In the genomic region with DNA sequence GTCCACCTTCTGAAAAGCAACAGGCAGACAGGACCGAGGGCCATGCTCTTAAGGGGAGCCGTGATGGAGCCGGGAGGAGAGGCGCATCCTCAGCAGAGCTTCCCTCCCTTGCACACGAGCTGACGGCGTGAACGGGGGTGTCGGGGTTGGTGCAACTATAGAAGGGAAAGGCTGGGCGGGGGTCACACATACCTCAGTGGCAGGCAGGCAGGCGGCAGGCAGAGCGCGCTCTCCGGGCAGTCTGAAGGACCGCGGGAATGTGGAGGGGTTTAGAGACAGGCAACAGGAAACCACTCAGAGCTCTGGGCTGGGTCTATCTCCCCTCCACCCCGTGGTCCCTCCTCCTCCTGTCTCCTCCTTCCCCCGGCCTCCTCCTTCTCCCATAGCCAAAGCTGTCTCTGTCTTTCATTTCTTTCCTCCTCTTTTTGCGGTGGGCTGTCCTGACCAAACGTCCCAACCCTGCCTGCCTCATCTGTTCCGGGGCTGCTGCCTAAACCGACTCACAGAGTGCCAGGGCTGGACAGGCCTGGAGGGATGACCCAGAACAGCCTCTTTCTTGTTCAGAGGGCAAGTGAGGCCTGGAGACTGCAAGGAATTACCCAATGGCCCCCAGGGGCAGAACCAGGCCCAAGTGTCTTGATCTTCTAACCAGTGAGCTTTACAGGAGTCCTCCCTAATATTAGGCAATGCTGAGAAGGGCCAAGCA, we compare ENCODE assay signal across 8 cellular contexts. TPM values are rescaled to one million over a fixed set of nuclear protein-coding genes. Genes with fewer than 3 reads are reported as not detected.
DNase-seq lines count a peak whose midpoint lies in the region; ATAC-seq and TF ChIP-seq lines count a peak whose summit lies in the region.

A gene with protein sequence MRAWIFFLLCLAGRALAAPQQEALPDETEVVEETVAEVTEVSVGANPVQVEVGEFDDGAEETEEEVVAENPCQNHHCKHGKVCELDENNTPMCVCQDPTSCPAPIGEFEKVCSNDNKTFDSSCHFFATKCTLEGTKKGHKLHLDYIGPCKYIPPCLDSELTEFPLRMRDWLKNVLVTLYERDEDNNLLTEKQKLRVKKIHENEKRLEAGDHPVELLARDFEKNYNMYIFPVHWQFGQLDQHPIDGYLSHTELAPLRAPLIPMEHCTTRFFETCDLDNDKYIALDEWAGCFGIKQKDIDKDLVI (minus strand): TSS at position 243 of the 706 bp plus-strand sequence. CDS start 10,727 bp downstream, outside the sequence.

- H3K27ac ChIP-seq in epithelial cell of prostate (peak within 1 kb of the TSS; percentile 39), thoracic aorta (peak within 1 kb of the TSS; percentile 93 to 98)

- peaks cover 8% of the 10 kb centered on the region for H3K36me3 ChIP-seq in thoracic aorta

- ATAC-seq in GM18909 (IDR thresholded peaks at IDR 0.05; ENCODE audit: poor library complexity, unreplicated experiment): peak; percentile 76
- ATAC-seq in HG03139 (IDR thresholded peaks at IDR 0.05; ENCODE audit: unreplicated experiment): peak; percentile 73
- ATAC-seq in SK-N-SH treated with all-trans-retinoic acid at 6 μM for 48 hours: peak; percentile 95
- peak; percentile 55 for ATAC-seq in thoracic aorta (ENCODE audit: insufficient number of reproducible peaks, low FRiP score, low read depth)

- no peaks in the 10 kb centered on the region for H3K9me3 ChIP-seq in thoracic aorta

- no peak for TF ChIP-seq CTCF in thoracic aorta (IDR thresholded peaks at IDR 0.05)

- peak within 1 kb of the TSS; percentile 90 for H3K4me3 ChIP-seq in thoracic aorta

- no peaks in the 10 kb centered on the region for H3K27me3 ChIP-seq in thoracic aorta (replicated peaks; ENCODE audit: insufficient read depth)

- DNase-seq in AG08395 (ENCODE audit: low spot score): peak; percentile 84
- no peak for DNase-seq in epithelial cell of prostate (ENCODE audit: low read depth, low spot score)
- peak; percentile 91 for DNase-seq in mesenteric fat pad (ENCODE audit: low spot score)
- no peak for DNase-seq in thoracic aorta (ENCODE audit: low spot score)
- DNase-seq in DMS153 treated with DMSO at 0.1 percent for 48 hours (lab: John Stamatoyannopoulos, UW; ENCODE audit: unreplicated experiment): no peak

- peaks cover 21 to 33% of the 10 kb centered on the region in 2 donors for H3K4me1 ChIP-seq in thoracic aorta (ENCODE audit: control insufficient read depth in 1 of 2, low read depth in 2 of 2)

TF ChIP-seq in SK-N-SH treated with all-trans-retinoic acid at 6 μM for 48 hours, 23 proteins besides CTCF, POLR2A, EP300 and RAD21:
- TF ChIP-seq, protein P1, sequence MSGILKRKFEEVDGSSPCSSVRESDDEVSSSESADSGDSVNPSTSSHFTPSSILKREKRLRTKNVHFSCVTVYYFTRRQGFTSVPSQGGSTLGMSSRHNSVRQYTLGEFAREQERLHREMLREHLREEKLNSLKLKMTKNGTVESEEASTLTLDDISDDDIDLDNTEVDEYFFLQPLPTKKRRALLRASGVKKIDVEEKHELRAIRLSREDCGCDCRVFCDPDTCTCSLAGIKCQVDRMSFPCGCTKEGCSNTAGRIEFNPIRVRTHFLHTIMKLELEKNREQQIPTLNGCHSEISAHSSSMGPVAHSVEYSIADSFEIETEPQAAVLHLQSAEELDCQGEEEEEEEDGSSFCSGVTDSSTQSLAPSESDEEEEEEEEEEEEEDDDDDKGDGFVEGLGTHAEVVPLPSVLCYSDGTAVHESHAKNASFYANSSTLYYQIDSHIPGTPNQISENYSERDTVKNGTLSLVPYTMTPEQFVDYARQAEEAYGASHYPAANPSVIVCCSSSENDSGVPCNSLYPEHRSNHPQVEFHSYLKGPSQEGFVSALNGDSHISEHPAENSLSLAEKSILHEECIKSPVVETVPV (CRISPR knock-in tag; IDR thresholded peaks at IDR 0.05): 0 out of 2 replicates have a peak, but pooled peaks have one; percentile 12
- TF ChIP-seq, protein P2, sequence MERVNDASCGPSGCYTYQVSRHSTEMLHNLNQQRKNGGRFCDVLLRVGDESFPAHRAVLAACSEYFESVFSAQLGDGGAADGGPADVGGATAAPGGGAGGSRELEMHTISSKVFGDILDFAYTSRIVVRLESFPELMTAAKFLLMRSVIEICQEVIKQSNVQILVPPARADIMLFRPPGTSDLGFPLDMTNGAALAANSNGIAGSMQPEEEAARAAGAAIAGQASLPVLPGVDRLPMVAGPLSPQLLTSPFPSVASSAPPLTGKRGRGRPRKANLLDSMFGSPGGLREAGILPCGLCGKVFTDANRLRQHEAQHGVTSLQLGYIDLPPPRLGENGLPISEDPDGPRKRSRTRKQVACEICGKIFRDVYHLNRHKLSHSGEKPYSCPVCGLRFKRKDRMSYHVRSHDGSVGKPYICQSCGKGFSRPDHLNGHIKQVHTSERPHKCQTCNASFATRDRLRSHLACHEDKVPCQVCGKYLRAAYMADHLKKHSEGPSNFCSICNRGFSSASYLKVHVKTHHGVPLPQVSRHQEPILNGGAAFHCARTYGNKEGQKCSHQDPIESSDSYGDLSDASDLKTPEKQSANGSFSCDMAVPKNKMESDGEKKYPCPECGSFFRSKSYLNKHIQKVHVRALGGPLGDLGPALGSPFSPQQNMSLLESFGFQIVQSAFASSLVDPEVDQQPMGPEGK (CRISPR knock-in tag; IDR thresholded peaks at IDR 0.05; ENCODE audit: borderline replicate concordance): no peak; the same call in 1 of the 2 replicates
- TF ChIP-seq ARNTL (CRISPR knock-in tag; IDR thresholded peaks at IDR 0.05; ENCODE audit: borderline replicate concordance, low read depth) (no peak), CSDC2 (CRISPR knock-in tag; IDR thresholded peaks at IDR 0.05) (peak; percentile 26; the same call in 1 of the 2 replicates), TOX (CRISPR knock-in tag; IDR thresholded peaks at IDR 0.05; ENCODE audit: borderline replicate concordance) (no peak), ZNF8 (CRISPR knock-in tag; IDR thresholded peaks at IDR 0.05) (no peak), GLIS3 (CRISPR knock-in tag; IDR thresholded peaks at IDR 0.05) (0 out of 2 replicates have a peak, but pooled peaks have one; percentile 26), RARB (CRISPR knock-in tag; IDR thresholded peaks at IDR 0.05) (no peak), ZFP30 (CRISPR knock-in tag; IDR thresholded peaks at IDR 0.05) (no peak), SNAI2 (CRISPR knock-in tag; IDR thresholded peaks at IDR 0.05) (no peak), ZC3H10 (CRISPR knock-in tag; IDR thresholded peaks at IDR 0.05) (no peak)

RNA-seq across cellular contexts. Expression of the gene that starts here (rescaled TPM):
- total RNA-seq in mesenteric fat pad (1,881 TPM), thoracic aorta (1,000 to 10,000 TPM; 1,654 to 1,851 TPM)

Comparison
In these comparisons a context has a peak if more than half of its experiments do, and no peak if none do; other contexts are left out.
1. DNase-seq: peak in AG08395 (single experiment) and mesenteric fat pad (single experiment); none in epithelial cell of prostate (single experiment), thoracic aorta (single experiment) and DMS153 treated with DMSO at 0.1 percent for 48 hours (single experiment).
2. Peak in every context shown above with its lines, with median percentiles within 50 percentile points of each other: ATAC-seq.